Comparison of ENCODE assay signal across 1 cellular context in genomic region chr9:134469041-134469875, GRCh38.
TF ChIP-seq lines count a peak whose summit lies in the region.

No MANE protein-coding gene starts in this region.

TF ChIP-seq in IMR-90, 13 proteins besides CTCF, POLR2A, EP300 and RAD21:
- no peak for TF ChIP-seq FOS (IDR thresholded peaks at IDR 0.05; ENCODE audit: low read depth, low read length)
- no peak for TF ChIP-seq BHLHE40 (IDR thresholded peaks at IDR 0.05; ENCODE audit: low read depth, low read length)
- no peak for TF ChIP-seq CEBPB (IDR thresholded peaks at IDR 0.05; ENCODE audit: low read depth, low read length)
- TF ChIP-seq MXI1 (IDR thresholded peaks at IDR 0.05; ENCODE audit: borderline replicate concordance, low read depth, low read length): no peak
- TF ChIP-seq ELK1 (IDR thresholded peaks at IDR 0.05; ENCODE audit: borderline replicate concordance, low read depth, low read length): no peak
- TF ChIP-seq RFX5 (IDR thresholded peaks at IDR 0.05; ENCODE audit: low read depth, low read length): no peak
- no peak for TF ChIP-seq MAZ (IDR thresholded peaks at IDR 0.05; ENCODE audit: borderline replicate concordance, low read depth, low read length)
